Comparison of ENCODE assay signal across 8 cellular contexts in the genomic region with DNA sequence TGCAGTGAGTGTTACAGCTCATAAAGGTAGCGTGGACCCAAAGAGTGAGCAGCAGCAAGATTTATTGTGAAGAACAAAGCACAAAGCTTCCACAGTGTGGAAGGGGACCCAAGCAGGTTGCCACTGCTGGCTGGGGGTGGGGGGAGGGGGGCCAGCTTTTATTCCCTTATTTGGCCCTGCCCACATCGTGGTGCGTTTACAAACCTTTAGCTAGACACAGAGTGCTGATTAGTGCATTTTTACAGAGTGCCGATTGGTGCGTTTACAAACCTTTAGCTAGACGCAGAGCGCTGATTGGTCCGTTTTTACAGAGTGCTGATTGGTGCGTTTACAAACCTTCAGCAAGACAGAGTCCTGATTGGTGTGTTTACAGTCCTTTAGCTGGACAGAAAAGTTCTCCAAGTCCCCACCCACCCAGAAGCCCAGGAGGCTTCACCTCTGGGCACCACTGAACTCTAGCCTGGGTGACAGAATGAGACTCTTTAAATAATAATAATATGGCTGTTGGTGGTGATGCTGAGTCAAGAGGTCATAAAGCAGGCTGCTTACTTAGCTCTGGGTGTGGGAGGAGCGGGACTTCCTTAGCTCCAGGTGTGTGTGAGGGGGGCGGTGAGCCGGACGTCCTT. TPM values are rescaled to one million over a fixed set of nuclear protein-coding genes. Genes with fewer than 3 reads are reported as not detected.
DNase-seq lines count a peak whose midpoint lies in the region; ATAC-seq, FAIRE-seq and TF ChIP-seq lines count a peak whose summit lies in the region.
"Not testable (repeated sequence)": the region's sequence is repeated elsewhere in the genome, so short reads cannot be mapped to it uniquely, and the experiment has no call there.

No MANE protein-coding gene starts in this region.

- not testable (repeated sequence) for H3K27me3 Mint-ChIP-seq in T-helper 1 cell treated with Interleukin-12 subunit alpha and Interleukin-12 subunit beta and Interleukin-4 antibody, amounts not matched to agents 30 μg/mL and 1 μg/mL, for 36 hours (ENCODE audit: low read depth)

- not testable (repeated sequence) for H3K27me3 ChIP-seq in HUES48 (ENCODE audit: control insufficient read depth, insufficient read depth, low read length); GM12878 (replicated peaks in 1 of 2; ENCODE audit: control insufficient read depth in 2 of 2, insufficient read depth in 2 of 2, low read length in 1 of 2); left ventricle myocardium inferior (ENCODE audit: low read depth); osteoblast (ENCODE audit: insufficient read depth, low read length)

- not testable (repeated sequence) for H3K4me2 ChIP-seq in GM12878 (ENCODE audit: control insufficient read depth, insufficient read depth)
- H3K4me2 ChIP-seq in osteoblast (ENCODE audit: insufficient read depth, low read length) = peak overlapping the region; percentile 95

- ATAC-seq in GM12878 = peak; percentile 66

- H3K9me3 Mint-ChIP-seq in T-helper 1 cell treated with Interleukin-12 subunit alpha and Interleukin-12 subunit beta and Interleukin-4 antibody, amounts not matched to agents 30 μg/mL and 1 μg/mL, for 36 hours = not testable (repeated sequence)

- H3K27ac ChIP-seq in HUES48 (ENCODE audit: low read depth, low read length) (peak overlapping the region; percentile 30), left ventricle myocardium inferior (replicated peaks) (peak overlapping the region; percentile 97), urinary bladder (ENCODE audit: low read depth) (peak overlapping the region; percentile 72)
- not testable (repeated sequence) for H3K27ac ChIP-seq in GM12878 (ENCODE audit: control insufficient read depth, insufficient read depth); osteoblast (ENCODE audit: low read depth, low read length)

- peak overlapping the region; percentile 97 for H3K27ac Mint-ChIP-seq in T-helper 1 cell treated with Interleukin-12 subunit alpha and Interleukin-12 subunit beta and Interleukin-4 antibody, amounts not matched to agents 30 μg/mL and 1 μg/mL, for 36 hours

- CTCF ChIA-PET in GM12878 (lab: Yijun Ruan, JAX) = interaction anchor here (0.8 to 1.8 kb wide), 7 partner anchors 23 to 114 kb away, joined by 3 to 11 read pairs (median 3); partner anchors contain the start of gene ESYT2

- H3K4me1 ChIP-seq in HUES48 (ENCODE audit: control insufficient read depth, insufficient read depth, low read length) (peaks cover 38% of the 10 kb centered on the region), left ventricle myocardium inferior (peaks cover 80% of the 10 kb centered on the region)
- H3K4me1 ChIP-seq in GM12878 (ENCODE audit: control insufficient read depth, insufficient read depth, low read length); osteoblast (ENCODE audit: insufficient read depth, low read length); urinary bladder (ENCODE audit: insufficient read depth): not testable (repeated sequence)

- H3K4me3 ChIP-seq in HUES48 (ENCODE audit: low read depth, low read length) = peak overlapping the region; percentile 52
- H3K4me3 ChIP-seq in GM12878 = peak overlapping the region; percentile 60; the same call in 1 of the 2 replicates
- H3K4me3 ChIP-seq in left ventricle myocardium inferior = peak overlapping the region; percentile 62
- peak overlapping the region; percentile 79 for H3K4me3 ChIP-seq in osteoblast (ENCODE audit: insufficient read depth, low read length)
- H3K4me3 ChIP-seq in urinary bladder (ENCODE audit: low read depth, low read length) = peak overlapping the region; percentile 48

- FAIRE-seq in GM12891 (lab: Jason Lieb, UNC) = peak; percentile 69
- FAIRE-seq in GM12878 (lab: Jason Lieb, UNC) = not testable (repeated sequence)

- TF ChIP-seq RAD21 in GM12878 (IDR thresholded peaks at IDR 0.05; ENCODE audit: insufficient read depth, low read depth, low read length) = not testable (repeated sequence)

- 68% methylated on average over 13 of the region's 13 CpGs for WGBS in GM12878 (ENCODE audit: insufficient coverage, insufficient replicate concordance, low lambda C conversion rate, missing lambda C conversion rate)
- WGBS in urinary bladder = 60% methylated on average over 13 of the region's 13 CpGs

- DNase-seq in GM12891 (ENCODE audit: insufficient read length, low spot score); GM12878 (ENCODE audit: low read depth, low spot score); left ventricle myocardium inferior; osteoblast (ENCODE audit: insufficient read length, low spot score, missing footprints): not testable (repeated sequence)
- peak; percentile 45 for DNase-seq in HCEC 1CT

- RAD21 ChIA-PET in GM12878 (lab: Charles Lee; ENCODE audit: unreplicated experiment) = interaction anchor here (0.5 to 2.4 kb wide), 11 partner anchors 8 to 249 kb away, joined by 3 to 32 read pairs (median 4); partner anchors contain the start of gene NCAPG2

- H2AFZ ChIP-seq in GM12878 (ENCODE audit: control insufficient read depth, low read depth, low read length) = peak overlapping the region; percentile 59; the same call in 1 of the 2 replicates
- not testable (repeated sequence) for H2AFZ ChIP-seq in osteoblast (ENCODE audit: low read length)

- not testable (repeated sequence) for H3K9ac ChIP-seq in HUES48 (ENCODE audit: low read depth, low read length); GM12878 (ENCODE audit: control insufficient read depth, insufficient read depth, low read length)

- POLR2A ChIA-PET in GM12878 (lab: Charles Lee) = interaction anchor here (0.6 to 2.2 kb wide), 13 partner anchors 9 to 209 kb away, joined by 3 to 17 read pairs (median 5); partner anchors contain the start of genes ESYT2 and NCAPG2

- peak overlapping the region; percentile 92 for H3K4me3 Mint-ChIP-seq in T-helper 1 cell treated with Interleukin-12 subunit alpha and Interleukin-12 subunit beta and Interleukin-4 antibody, amounts not matched to agents 30 μg/mL and 1 μg/mL, for 36 hours

- peaks cover 52% of the 10 kb centered on the region for H3K4me1 Mint-ChIP-seq in T-helper 1 cell treated with Interleukin-12 subunit alpha and Interleukin-12 subunit beta and Interleukin-4 antibody, amounts not matched to agents 30 μg/mL and 1 μg/mL, for 36 hours (ENCODE audit: low read depth)

- not testable (repeated sequence) for H3K36me3 ChIP-seq in HUES48 (ENCODE audit: control insufficient read depth, insufficient read depth, low read length); GM12878 (ENCODE audit: control insufficient read depth in 2 of 2, insufficient read depth in 2 of 2, low read length in 1 of 2); left ventricle myocardium inferior; osteoblast (ENCODE audit: insufficient read depth, low read length); urinary bladder (ENCODE audit: insufficient read depth)

- not testable (repeated sequence) for BruUV-seq in GM12878 (replicated peaks; lab: Mats Ljungman, UMichigan)

- SMC1A ChIA-PET in GM12878 (lab: Charles Lee; ENCODE audit: uncharacterized antibody, unreplicated experiment) = interaction anchor here (0.6 to 2.4 kb wide), 9 partner anchors 33 to 248 kb away, joined by 3 to 8 read pairs (median 3); no protein-coding TSS in a partner anchor

- not testable (repeated sequence) for TF ChIP-seq CTCF in GM12878 (IDR thresholded peaks at IDR 0.05 in 2 of 3, conservative IDR thresholded peaks at IDR 0.05 in 1 of 3; ENCODE audit: control insufficient read depth in 2 of 3, extremely low read depth in 1 of 3, insufficient read depth in 1 of 3, low read depth in 3 of 3, low read length in 3 of 3); left ventricle myocardium inferior (IDR thresholded peaks at IDR 0.05; ENCODE audit: borderline replicate concordance); osteoblast (IDR thresholded peaks at IDR 0.05; ENCODE audit: extremely low read depth, low read depth, low read length)

- not testable (repeated sequence) for TF ChIP-seq POLR2A in GM12891 (IDR thresholded peaks at IDR 0.05; ENCODE audit: low read depth, low read length); GM12878 (IDR thresholded peaks at IDR 0.05; ENCODE audit: low read depth, low read length)

- in situ Hi-C loops in GM12878 (cut with MboI) = not testable (repeated sequence)

- not testable (repeated sequence) for H4K20me1 ChIP-seq in GM12878 (ENCODE audit: control insufficient read depth, insufficient read depth); osteoblast (ENCODE audit: insufficient read depth, low read length)

- H3K9me3 ChIP-seq in HUES48 (ENCODE audit: control insufficient read depth, insufficient read depth, low read length); GM12878 (replicated peaks; ENCODE audit: control insufficient read depth, insufficient read depth, low read length); left ventricle myocardium inferior (replicated peaks); osteoblast (ENCODE audit: low read depth, low read length): not testable (repeated sequence)

- intact Hi-C loops in GM12878 (cut with micrococcal nuclease; ENCODE audit: unreplicated experiment); left ventricle myocardium inferior (cut with micrococcal nuclease): not testable (repeated sequence)

- not testable (repeated sequence) for H3K36me3 Mint-ChIP-seq in T-helper 1 cell treated with Interleukin-12 subunit alpha and Interleukin-12 subunit beta and Interleukin-4 antibody, amounts not matched to agents 30 μg/mL and 1 μg/mL, for 36 hours (ENCODE audit: low read depth)

- not testable (repeated sequence) for TF ChIP-seq EP300 in GM12878 (IDR thresholded peaks at IDR 0.05; ENCODE audit: borderline replicate concordance in 1 of 2, control insufficient read depth in 1 of 2, low read depth in 2 of 2, low read length in 2 of 2)

- H3K79me2 ChIP-seq in GM12878 (ENCODE audit: control insufficient read depth, insufficient read depth, low read length) = not testable (repeated sequence)
- H3K79me2 ChIP-seq in osteoblast (ENCODE audit: insufficient read depth, low read length) = peaks cover 46% of the 10 kb centered on the region

RNA-seq across cellular contexts. Expression of gene DYNC2I1, which starts 6.7 kb away (rescaled TPM):
- 7.6 TPM for polyA plus RNA-seq in GM12891 (2012; ENCODE audit: low read depth, missing spikeins)
- 52.9 and 56.0 TPM in 2 replicates for total RNA-seq in GM12878 (2013; cell fraction: nucleolus; rRNA removed)
- total RNA-seq in GM12878 (2014; rRNA removed) = 5.7 and 6.7 TPM in 2 replicates
- 4.6 and 5.8 TPM in 2 replicates for total RNA-seq in GM12878 (2014; rRNA removed; fragmentation: Illumina TruSeq; extraction: Trizol)
- total RNA-seq in GM12878 (2021) = 6.1 and 8.4 TPM in 2 replicates
- 4.0 TPM for polyA plus RNA-seq in GM12878 (2011; ENCODE audit: low read depth)
- polyA plus RNA-seq in GM12878 (2011; rRNA removed) = 6.8 and 9.1 TPM in 2 replicates
- 10.4 and 11.9 TPM in 2 replicates for polyA plus RNA-seq in GM12878 (2011; cell fraction: cytosol; rRNA removed)
- 36.4 and 38.5 TPM in 2 replicates for polyA plus RNA-seq in GM12878 (2011; cell fraction: nucleus; rRNA removed)
- polyA plus RNA-seq in GM12878 (2012) = 7.2 and 7.9 TPM in 2 replicates
- 8.2 and 10.7 TPM in 2 replicates for polyA plus RNA-seq in GM12878 (2014; fragmentation: Illumina TruSeq; extraction: Trizol)
- polyA plus RNA-seq in GM12878 (2014; fragmentation: Nextera tagmentation; extraction: Ambion mirVana) = 1 to 10 TPM in 1 of 2 experiments, under 1 TPM in 1; 0.42 to 1.4 TPM
- polyA plus RNA-seq in GM12878 (2014; rRNA removed) = 11.4 and 16.3 TPM in 2 replicates
- polyA plus RNA-seq in GM12878 (2016; fragmentation: Nextera tagmentation; extraction: Ambion mirVana) = 1 to 10 TPM; 9.6 to 9.9 TPM
- polyA minus RNA-seq in GM12878 (2011; rRNA and poly(A)+ RNA removed) = 4.9 and 7.1 TPM in 2 replicates
- polyA minus RNA-seq in GM12878 (2011; cell fraction: cytosol; rRNA and poly(A)+ RNA removed) = 2.9 and 4.2 TPM in 2 replicates
- 6.4 and 9.6 TPM in 2 replicates for polyA minus RNA-seq in GM12878 (2011; cell fraction: nucleus; rRNA and poly(A)+ RNA removed)
- total RNA-seq in left ventricle myocardium inferior = 31.1 TPM
- 5.9 and 8.0 TPM in 2 replicates for total RNA-seq in osteoblast
- total RNA-seq in urinary bladder = 17.3 TPM
- 13.4 TPM for polyA plus RNA-seq in urinary bladder

RNA-seq across cellular contexts. Expression of gene ESYT2, which starts 33.8 kb away (rescaled TPM):
- 15.4 TPM for polyA plus RNA-seq in GM12891 (2012; ENCODE audit: low read depth, missing spikeins)
- total RNA-seq in GM12878 (2013; cell fraction: nucleolus; rRNA removed) = 113 and 114 TPM in 2 replicates
- total RNA-seq in GM12878 (2014; rRNA removed) = 33.0 and 36.3 TPM in 2 replicates
- 25.3 and 26.6 TPM in 2 replicates for total RNA-seq in GM12878 (2014; rRNA removed; fragmentation: Illumina TruSeq; extraction: Trizol)
- total RNA-seq in GM12878 (2021) = 24.7 and 25.8 TPM in 2 replicates
- polyA plus RNA-seq in GM12878 (2011; ENCODE audit: low read depth) = 14.5 TPM
- 44.6 and 53.2 TPM in 2 replicates for polyA plus RNA-seq in GM12878 (2011; rRNA removed)
- polyA plus RNA-seq in GM12878 (2011; cell fraction: cytosol; rRNA removed) = 32.6 and 32.8 TPM in 2 replicates
- polyA plus RNA-seq in GM12878 (2011; cell fraction: nucleus; rRNA removed) = 45.8 and 49.1 TPM in 2 replicates
- polyA plus RNA-seq in GM12878 (2012) = 18.7 and 24.3 TPM in 2 replicates
- polyA plus RNA-seq in GM12878 (2014; fragmentation: Illumina TruSeq; extraction: Trizol) = 22.7 and 23.8 TPM in 2 replicates
- polyA plus RNA-seq in GM12878 (2014; fragmentation: Nextera tagmentation; extraction: Ambion mirVana) = 1 to 10 TPM; 1.9 to 3.2 TPM
- 19.1 and 20.1 TPM in 2 replicates for polyA plus RNA-seq in GM12878 (2014; rRNA removed)
- 10 to 100 TPM in 1 of 2 experiments, 1 to 10 TPM in 1; 2.8 to 19.7 TPM for polyA plus RNA-seq in GM12878 (2016; fragmentation: Nextera tagmentation; extraction: Ambion mirVana)
- polyA minus RNA-seq in GM12878 (2011; rRNA and poly(A)+ RNA removed) = 50.8 and 59.8 TPM in 2 replicates
- 30.4 and 30.6 TPM in 2 replicates for polyA minus RNA-seq in GM12878 (2011; cell fraction: cytosol; rRNA and poly(A)+ RNA removed)
- 23.1 and 31.4 TPM in 2 replicates for polyA minus RNA-seq in GM12878 (2011; cell fraction: nucleus; rRNA and poly(A)+ RNA removed)
- 41.1 TPM for total RNA-seq in left ventricle myocardium inferior
- total RNA-seq in osteoblast = 126 and 132 TPM in 2 replicates
- 106 TPM for total RNA-seq in urinary bladder
- polyA plus RNA-seq in urinary bladder = 61.5 TPM
